In the genomic region with DNA sequence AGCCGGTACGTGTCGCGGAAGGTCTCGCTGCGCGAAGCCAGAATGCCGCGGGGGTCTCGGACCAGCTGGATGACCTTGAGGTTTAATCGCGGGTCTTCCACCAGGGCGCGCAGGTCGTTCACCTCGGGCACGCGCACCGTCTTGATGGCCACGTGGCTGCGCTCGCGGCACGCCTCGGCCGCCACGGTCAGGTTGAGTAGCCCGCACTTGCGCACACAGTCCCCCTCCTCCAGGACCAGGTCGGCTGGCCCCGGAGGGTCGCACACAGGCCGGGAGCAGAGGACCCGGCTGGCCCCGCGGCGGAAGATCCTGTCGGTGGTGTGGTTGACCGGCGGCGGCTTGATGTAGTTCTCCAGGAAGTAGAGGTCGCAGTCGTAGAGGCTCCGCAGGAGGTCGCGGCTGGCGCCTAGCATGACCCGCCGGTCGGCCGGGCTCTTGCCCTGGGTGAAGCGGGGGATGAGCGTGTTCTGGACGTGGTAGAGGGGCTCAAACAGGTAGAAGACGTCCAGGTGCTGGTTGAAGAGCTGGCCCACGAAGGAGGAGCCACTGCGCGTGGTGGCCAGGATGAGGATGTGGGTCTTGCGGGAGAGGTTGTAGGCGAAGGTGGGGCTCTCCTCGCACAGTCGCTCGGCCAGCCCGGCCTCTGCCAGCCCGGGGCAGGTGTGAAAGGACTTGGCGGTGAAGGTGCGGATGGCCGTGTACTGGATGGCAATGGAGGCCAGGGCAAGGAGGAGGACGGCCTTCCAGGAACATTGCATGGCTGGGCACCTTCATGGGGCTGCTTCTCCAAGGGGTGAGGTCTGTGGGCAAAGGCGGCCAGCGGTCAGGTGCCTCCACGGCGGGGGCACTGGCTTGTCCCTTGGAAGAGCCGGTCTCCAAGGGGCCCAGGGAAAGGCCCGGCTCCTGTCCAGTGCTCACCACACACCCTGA, we compare ENCODE assay signal across 22 cellular contexts. TPM values are rescaled to one million over a fixed set of nuclear protein-coding genes. Genes with fewer than 3 reads are reported as not detected.
DNase-seq lines count a peak whose midpoint lies in the region; ATAC-seq and TF ChIP-seq lines count a peak whose summit lies in the region.
"Had no signal": no experiment of that assay in that cellular context is flagged by ENCODE, and none has a peak within 500 bp of the region (broad histone marks: within the 10 kb centered on the region; RNA-seq: fewer than 3 reads in every experiment).

No MANE protein-coding gene starts in this region.

- no peaks in the 10 kb centered on the region for H3K9me2 ChIP-seq in Karpas-422 (replicated peaks; ENCODE audit: insufficient read depth, low read length)

- peaks cover 54% of the 10 kb centered on the region for H3K36me3 Mint-ChIP-seq in endothelial cell (ENCODE audit: low read depth, unreplicated experiment)

- ATAC-seq in Right ventricle myocardium inferior (no peak), HG02981 (IDR thresholded peaks at IDR 0.05; ENCODE audit: unreplicated experiment) (no peak)

- TF ChIP-seq CTCF in right atrium auricular region (IDR thresholded peaks at IDR 0.05) (no peak), endothelial cell (IDR thresholded peaks at IDR 0.05; ENCODE audit: unreplicated experiment) (no peak), osteoblast (IDR thresholded peaks at IDR 0.05; ENCODE audit: extremely low read depth, low read depth, low read length) (no peak)

- H3K79me2 ChIP-seq in osteoblast (ENCODE audit: insufficient read depth, low read length) (no peaks in the 10 kb centered on the region), Karpas-422 (ENCODE audit: low read length) (no peaks in the 10 kb centered on the region)

- peaks cover 70% of the 10 kb centered on the region for H3K4me1 Mint-ChIP-seq in endothelial cell (ENCODE audit: unreplicated experiment)

- no peak overlapping the region for H3K4me2 ChIP-seq in osteoblast (ENCODE audit: insufficient read depth, low read length)
- H3K4me2 ChIP-seq in Karpas-422 (ENCODE audit: low read depth, low read length, poor library complexity, severe bottlenecking), result no peak overlapping the region

- H3K4me3 Mint-ChIP-seq in endothelial cell (ENCODE audit: unreplicated experiment), result peak overlapping the region; percentile 26
- H3K4me3 Mint-ChIP-seq: HFFc6 had no signal

- H3K4me3 ChIP-seq in right atrium auricular region (no peak overlapping the region), osteoblast (ENCODE audit: insufficient read depth, low read length) (no peak overlapping the region), Karpas-422 (ENCODE audit: low read length) (no peak overlapping the region)

- H3K9me3 ChIP-seq in right atrium auricular region (no peaks in the 10 kb centered on the region), osteoblast (ENCODE audit: low read depth, low read length) (no peaks in the 10 kb centered on the region), Karpas-422 (ENCODE audit: low read length) (no peaks in the 10 kb centered on the region)
- H3K9me3 ChIP-seq: Caco-2 had no signal

- H4K20me1 ChIP-seq in osteoblast (ENCODE audit: insufficient read depth, low read length) (no peaks in the 10 kb centered on the region), Karpas-422 (ENCODE audit: insufficient read depth, low read depth, low read length) (no peaks in the 10 kb centered on the region)

- H3K4me1 ChIP-seq in right atrium auricular region, result peaks cover 0 to 5% of the 10 kb centered on the region in 2 donors
- H3K4me1 ChIP-seq in osteoblast (ENCODE audit: insufficient read depth, low read length), result peaks cover 10% of the 10 kb centered on the region
- peaks cover 8% of the 10 kb centered on the region for H3K4me1 ChIP-seq in Karpas-422 (ENCODE audit: low read length)
- H3K4me1 ChIP-seq: Caco-2 had no signal

- H2AFZ ChIP-seq in osteoblast (ENCODE audit: low read length), result no peak overlapping the region
- no peak overlapping the region for H2AFZ ChIP-seq in Karpas-422 (ENCODE audit: low read length)

- DNase-seq in right atrium auricular region (ENCODE audit: low spot score) (peak; percentile 28), Right ventricle myocardium inferior (ENCODE audit: missing footprints) (no peak), endothelial cell (ENCODE audit: low spot score) (peak; percentile 3), osteoblast (ENCODE audit: insufficient read length, low spot score, missing footprints) (peak; percentile 54), Karpas-422 (no peak), dermis blood vessel endothelial cell (no peak)
- DNase-seq in effector CD8-positive, alpha-beta T cell (lab: John Stamatoyannopoulos, UW), result no peak
- DNase-seq: ACHN; AML-193; Caco-2; EL; HFFc6; Kasumi-1; MM.1S; NCI-H1105; NCI-H1694; NCI-H226; NCI-H526 treated with DMSO at 0.1 percent for 48 hours; NK-92 treated with Interleukin-12 subunit alpha and Interleukin-12 subunit beta, amount 100 ng/mL, for 24 hours; SHP77 treated with DMSO at 0.1 percent for 48 hours had no signal

- peaks cover 23% of the 10 kb centered on the region for H3K27me3 Mint-ChIP-seq in endothelial cell (ENCODE audit: unreplicated experiment)

- H3K9me3 Mint-ChIP-seq in endothelial cell (ENCODE audit: unreplicated experiment), result no peaks in the 10 kb centered on the region
- H3K9me3 Mint-ChIP-seq: HFFc6 had no signal

- H3K27me3 ChIP-seq in right atrium auricular region (no peaks in the 10 kb centered on the region), osteoblast (ENCODE audit: insufficient read depth, low read length) (peaks cover 2% of the 10 kb centered on the region), Karpas-422 (ENCODE audit: low read length) (no peaks in the 10 kb centered on the region)

- H3K9ac ChIP-seq in Karpas-422 (ENCODE audit: low read length), result no peak overlapping the region

- intact Hi-C loops in Right ventricle myocardium inferior (cut with DNase I), result no loop called here

- H3K27ac ChIP-seq in right atrium auricular region (no peak overlapping the region), osteoblast (ENCODE audit: low read depth, low read length) (no peak overlapping the region), Karpas-422 (ENCODE audit: low read length) (no peak overlapping the region)

- H3K27ac Mint-ChIP-seq in endothelial cell (ENCODE audit: unreplicated experiment), result no peak overlapping the region
- H3K27ac Mint-ChIP-seq: HFFc6 had no signal

- H3K36me3 ChIP-seq in right atrium auricular region (no peaks in the 10 kb centered on the region), osteoblast (ENCODE audit: insufficient read depth, low read length) (no peaks in the 10 kb centered on the region), Karpas-422 (ENCODE audit: insufficient read depth, low read length) (no peaks in the 10 kb centered on the region)

RNA-seq across cellular contexts. Expression of gene CHST1, which starts 15.0 kb away (rescaled TPM):
- 1 to 10 TPM; 2.7 to 5.4 TPM for total RNA-seq in right atrium auricular region
- 3.2 TPM for total RNA-seq in Right ventricle myocardium inferior
- total RNA-seq in endothelial cell (ENCODE audit: unreplicated experiment), result 275 TPM
- total RNA-seq in osteoblast, result 1.1 and 1.5 TPM in 2 replicates
- total RNA-seq in Karpas-422 (2014; rRNA removed; shearing (Covaris generic); ENCODE audit: low replicate concordance), result 0.25 TPM in 1 of 2 replicates, not detected in the other
- 15.7 and 23.1 TPM in 2 replicates for total RNA-seq in dermis blood vessel endothelial cell
- total RNA-seq: Caco-2, OCI-LY7 had no signal

Comparison
In these comparisons a context has a peak if more than half of its experiments do, and no peak if none do; other contexts are left out.
1. DNase-seq: peak in right atrium auricular region (single experiment), endothelial cell (single experiment) and osteoblast (single experiment); none in Right ventricle myocardium inferior (single experiment), Karpas-422 (single experiment), dermis blood vessel endothelial cell (single experiment) and effector CD8-positive, alpha-beta T cell (single experiment).
2. RNA of gene CHST1, which starts 15.0 kb away (total RNA-seq): 275 TPM in endothelial cell (single experiment); 15.7 to 23.1 TPM in dermis blood vessel endothelial cell, 2.7 to 5.4 TPM in right atrium auricular region, 3.2 TPM in Right ventricle myocardium inferior (single experiment), 1.1 to 1.5 TPM in osteoblast and 0.25 TPM in Karpas-422; every median in the first group is over 10 times any median in the second.